In the genomic region with DNA sequence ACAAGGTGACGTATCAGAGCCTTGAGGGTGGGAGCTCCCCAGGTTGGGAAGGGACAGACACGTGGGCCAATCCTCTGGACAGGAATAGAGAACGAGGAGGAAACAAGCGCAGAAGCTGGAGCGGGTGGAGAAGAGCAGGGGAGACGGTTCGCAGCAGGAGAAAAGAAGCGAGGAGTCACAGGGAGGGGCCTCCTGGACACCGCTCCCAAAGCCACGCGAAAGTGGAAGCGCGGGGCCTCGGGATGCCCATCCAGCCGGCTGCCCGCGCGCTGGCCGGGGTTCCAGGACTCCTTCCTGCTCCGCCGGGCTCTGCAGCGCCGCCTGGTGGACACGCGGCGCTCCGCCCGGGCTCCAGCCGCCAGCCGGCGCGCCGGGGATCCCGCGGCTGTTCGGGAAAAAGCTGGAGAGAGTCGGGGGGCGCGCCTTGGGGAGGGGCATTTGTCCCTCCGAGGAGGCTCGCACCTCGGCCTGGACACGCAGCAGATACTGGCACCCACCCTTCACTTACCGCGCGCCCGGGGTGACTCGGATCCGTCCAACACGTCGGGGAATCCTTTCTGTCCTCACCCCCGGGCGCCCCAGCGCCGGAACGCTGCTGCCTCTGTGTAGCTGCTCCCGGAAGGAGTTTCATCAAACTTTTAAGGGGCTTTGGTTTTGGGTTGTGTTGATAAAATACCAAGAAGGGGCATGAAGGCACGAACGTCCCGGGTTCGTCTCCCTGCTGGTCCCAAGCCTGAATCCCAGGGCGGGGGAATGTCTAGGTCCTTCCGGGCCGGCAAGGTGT, we compare ENCODE assay signal across 1 cellular context.
A peak's percentile ranks its signal among the peaks of the same experiment; 100 is the strongest.
TF ChIP-seq lines count a peak whose summit lies in the region.

No MANE protein-coding gene starts in this region.

TF ChIP-seq in HEK293, 187 proteins besides CTCF, POLR2A, EP300 and RAD21 (continued from another document):
- TF ChIP-seq, protein P1, sequence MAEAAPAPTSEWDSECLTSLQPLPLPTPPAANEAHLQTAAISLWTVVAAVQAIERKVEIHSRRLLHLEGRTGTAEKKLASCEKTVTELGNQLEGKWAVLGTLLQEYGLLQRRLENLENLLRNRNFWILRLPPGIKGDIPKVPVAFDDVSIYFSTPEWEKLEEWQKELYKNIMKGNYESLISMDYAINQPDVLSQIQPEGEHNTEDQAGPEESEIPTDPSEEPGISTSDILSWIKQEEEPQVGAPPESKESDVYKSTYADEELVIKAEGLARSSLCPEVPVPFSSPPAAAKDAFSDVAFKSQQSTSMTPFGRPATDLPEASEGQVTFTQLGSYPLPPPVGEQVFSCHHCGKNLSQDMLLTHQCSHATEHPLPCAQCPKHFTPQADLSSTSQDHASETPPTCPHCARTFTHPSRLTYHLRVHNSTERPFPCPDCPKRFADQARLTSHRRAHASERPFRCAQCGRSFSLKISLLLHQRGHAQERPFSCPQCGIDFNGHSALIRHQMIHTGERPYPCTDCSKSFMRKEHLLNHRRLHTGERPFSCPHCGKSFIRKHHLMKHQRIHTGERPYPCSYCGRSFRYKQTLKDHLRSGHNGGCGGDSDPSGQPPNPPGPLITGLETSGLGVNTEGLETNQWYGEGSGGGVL (tag by site-specific recombination; IDR thresholded peaks at IDR 0.05), result no peak
- TF ChIP-seq ZNF596 (tag by site-specific recombination; IDR thresholded peaks at IDR 0.05) (no peak), ZNF830 (tag by site-specific recombination; IDR thresholded peaks at IDR 0.05; ENCODE audit: low read depth) (no peak), ZNF658 (tag by site-specific recombination; IDR thresholded peaks at IDR 0.05) (no peak), ZNF701 (tag by site-specific recombination; IDR thresholded peaks at IDR 0.05) (0 out of 2 replicates have a peak, but pooled peaks have one; percentile 23)
- TF ChIP-seq, protein P2, sequence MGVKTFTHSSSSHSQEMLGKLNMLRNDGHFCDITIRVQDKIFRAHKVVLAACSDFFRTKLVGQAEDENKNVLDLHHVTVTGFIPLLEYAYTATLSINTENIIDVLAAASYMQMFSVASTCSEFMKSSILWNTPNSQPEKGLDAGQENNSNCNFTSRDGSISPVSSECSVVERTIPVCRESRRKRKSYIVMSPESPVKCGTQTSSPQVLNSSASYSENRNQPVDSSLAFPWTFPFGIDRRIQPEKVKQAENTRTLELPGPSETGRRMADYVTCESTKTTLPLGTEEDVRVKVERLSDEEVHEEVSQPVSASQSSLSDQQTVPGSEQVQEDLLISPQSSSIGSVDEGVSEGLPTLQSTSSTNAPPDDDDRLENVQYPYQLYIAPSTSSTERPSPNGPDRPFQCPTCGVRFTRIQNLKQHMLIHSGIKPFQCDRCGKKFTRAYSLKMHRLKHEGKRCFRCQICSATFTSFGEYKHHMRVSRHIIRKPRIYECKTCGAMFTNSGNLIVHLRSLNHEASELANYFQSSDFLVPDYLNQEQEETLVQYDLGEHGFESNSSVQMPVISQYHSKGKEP (tag by site-specific recombination; IDR thresholded peaks at IDR 0.05), result no peak
